22 cellular contexts compared by ENCODE assay signal in the genomic region with DNA sequence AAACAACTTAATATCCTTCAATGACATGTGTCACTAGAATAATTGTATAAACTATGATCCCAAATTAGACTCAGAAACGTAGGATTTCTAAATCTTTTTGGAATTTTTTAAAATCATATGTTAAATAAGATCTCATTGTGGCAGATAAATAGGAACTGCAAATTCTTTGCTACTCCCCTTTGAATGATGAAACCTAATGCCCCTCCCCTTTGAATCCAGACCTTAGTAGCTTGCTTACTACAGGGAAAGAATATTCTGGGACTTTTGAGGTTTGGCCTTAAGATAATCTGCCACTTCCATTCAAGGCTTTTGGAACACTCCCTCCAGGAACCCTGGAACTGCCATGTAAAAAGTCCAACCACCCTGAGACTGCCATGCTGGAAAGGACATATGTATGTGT. TPM values are rescaled to one million over a fixed set of nuclear protein-coding genes. Genes with fewer than 3 reads are reported as not detected.
DNase-seq lines count a peak whose midpoint lies in the region; ATAC-seq and TF ChIP-seq lines count a peak whose summit lies in the region.
"Had no signal": no experiment of that assay in that cellular context is flagged by ENCODE, and none has a peak within 500 bp of the region (broad histone marks: within the 10 kb centered on the region; RNA-seq: fewer than 3 reads in every experiment).

No MANE protein-coding gene starts in this region.

- H3K9me3 ChIP-seq in adipocyte (ENCODE audit: control insufficient read depth, low read length) (no peaks in the 10 kb centered on the region), skeletal muscle satellite cell (replicated peaks; ENCODE audit: low read length) (no peaks in the 10 kb centered on the region)
- H3K9me3 ChIP-seq: adrenal gland, BE2C, esophagus squamous epithelium, testis had no signal

- DNase-seq in H4 (ENCODE audit: low spot score) (peak; percentile 42), adipocyte (ENCODE audit: low read depth) (peak; percentile 38), fibroblast of the aortic adventitia (ENCODE audit: low read depth) (peak; percentile 50), NCI-H2029 treated with DMSO at 0.1 percent for 48 hours (lab: John Stamatoyannopoulos, UW) (no peak), mesothelial cell of epicardium (ENCODE audit: low spot score in 2 of 2, unreplicated experiment in 2 of 2) (no peak)
- DNase-seq: activated CD8-positive, alpha-beta memory T cell treated with anti-CD3 and anti-CD28 coated beads for 24 hours; BE2C; esophagus squamous epithelium; hypothalamus; KBM-7; midbrain; NCI-H1048; NCI-H526 treated with DMSO at 0.1 percent for 48 hours; testis had no signal

- H3K4me3 ChIP-seq in adipocyte (ENCODE audit: low read length): no peak overlapping the region
- H3K4me3 ChIP-seq in fibroblast of the aortic adventitia (ENCODE audit: low read depth, low read length): no peak overlapping the region
- no peak overlapping the region for H3K4me3 ChIP-seq in skeletal muscle satellite cell (ENCODE audit: low read length)
- H3K4me3 ChIP-seq: adrenal gland, cardiac muscle cell, esophagus squamous epithelium, testis had no signal

- H3K4me1 Mint-ChIP-seq in mesothelial cell of epicardium: peaks cover 2% of the 10 kb centered on the region

- H3K4me1 ChIP-seq in adipocyte (ENCODE audit: control insufficient read depth, insufficient read depth, low read length) (peaks cover 18% of the 10 kb centered on the region), skeletal muscle satellite cell (ENCODE audit: control insufficient read depth, insufficient read depth, low read length) (peaks cover 15% of the 10 kb centered on the region)
- H3K4me1 ChIP-seq: BE2C, testis had no signal

- TF ChIP-seq CTCF in fibroblast of the aortic adventitia (IDR thresholded peaks at IDR 0.05; ENCODE audit: insufficient read depth, low read length) (no peak), mesothelial cell of epicardium (IDR thresholded peaks at IDR 0.05; ENCODE audit: unreplicated experiment) (no peak)

- H3K9ac ChIP-seq in adipocyte (ENCODE audit: low read length) (peak overlapping the region; percentile 3), skeletal muscle satellite cell (ENCODE audit: low read depth, low read length) (peak overlapping the region; percentile 50)

- no peaks in the 10 kb centered on the region for H3K27me3 ChIP-seq in adipocyte (replicated peaks; ENCODE audit: control insufficient read depth, insufficient read depth, low read length)
- no peaks in the 10 kb centered on the region for H3K27me3 ChIP-seq in skeletal muscle satellite cell (ENCODE audit: control insufficient read depth, insufficient read depth, low read length)
- H3K27me3 ChIP-seq: adrenal gland, BE2C, cardiac muscle cell, esophagus squamous epithelium, testis had no signal

- H3K4me3 Mint-ChIP-seq in mesothelial cell of epicardium: no peak overlapping the region
- H3K4me3 Mint-ChIP-seq: activated T-helper 1 cell treated with anti-CD3 and anti-CD28 coated beads, Interleukin-12 subunit alpha, Interleukin-12 subunit beta, Interleukin-2, Interleukin-4 antibody, amounts not matched to agents 30 ng/mL and 10 ng/mL and 1 ng/mL, durations not matched to agents 14 hours and 24 hours and 36 hours; neural crest cell; T-helper 1 cell treated with Interleukin-12 subunit alpha and Interleukin-12 subunit beta and Interleukin-4 antibody, amounts not matched to agents 30 μg/mL and 1 μg/mL, for 36 hours had no signal

- peaks cover 25% of the 10 kb centered on the region for H3K36me3 Mint-ChIP-seq in mesothelial cell of epicardium

- H3K27ac Mint-ChIP-seq in mesothelial cell of epicardium: no peak overlapping the region
- H3K27ac Mint-ChIP-seq: activated T-helper 1 cell treated with anti-CD3 and anti-CD28 coated beads, Interleukin-12 subunit alpha, Interleukin-12 subunit beta, Interleukin-2, Interleukin-4 antibody, amounts not matched to agents 30 ng/mL and 10 ng/mL and 1 ng/mL, durations not matched to agents 14 hours and 24 hours and 36 hours; T-helper 1 cell treated with Interleukin-12 subunit alpha and Interleukin-12 subunit beta and Interleukin-4 antibody, amounts not matched to agents 30 μg/mL and 1 μg/mL, for 36 hours had no signal

- H3K4me2 ChIP-seq in skeletal muscle satellite cell (ENCODE audit: low read length): no peak overlapping the region

- no peaks in the 10 kb centered on the region for H3K9me3 Mint-ChIP-seq in mesothelial cell of epicardium
- H3K9me3 Mint-ChIP-seq: activated T-helper 1 cell treated with anti-CD3 and anti-CD28 coated beads, Interleukin-12 subunit alpha, Interleukin-12 subunit beta, Interleukin-2, Interleukin-4 antibody, amounts not matched to agents 30 ng/mL and 10 ng/mL and 1 ng/mL, durations not matched to agents 14 hours and 24 hours and 36 hours; neural crest cell; T-helper 1 cell treated with Interleukin-12 subunit alpha and Interleukin-12 subunit beta and Interleukin-4 antibody, amounts not matched to agents 30 μg/mL and 1 μg/mL, for 36 hours had no signal

- ATAC-seq in HG02759 (IDR thresholded peaks at IDR 0.05; ENCODE audit: unreplicated experiment): no peak
- no peak for ATAC-seq in HG03439 (IDR thresholded peaks at IDR 0.05; ENCODE audit: unreplicated experiment)

- H3K27me3 Mint-ChIP-seq in mesothelial cell of epicardium (ENCODE audit: low read depth): no peaks in the 10 kb centered on the region

- H3K36me3 ChIP-seq in adipocyte (ENCODE audit: control insufficient read depth, insufficient read depth, low read length, severe bottlenecking) (peaks cover 51% of the 10 kb centered on the region), skeletal muscle satellite cell (ENCODE audit: insufficient read depth, low read length) (peaks cover 18% of the 10 kb centered on the region)

RNA-seq across cellular contexts. Expression of gene TDP2, which starts 7.2 kb away (rescaled TPM):
- total RNA-seq in H4 (2014; rRNA removed; shearing (Covaris generic)): 38.1 and 51.0 TPM in 2 replicates
- 29.5 and 44.4 TPM in 2 replicates for total RNA-seq in fibroblast of the aortic adventitia (ENCODE audit: low replicate concordance)
- 21.4 and 26.6 TPM in 2 replicates for total RNA-seq in skeletal muscle satellite cell (2012; rRNA removed)
- 24.8 to 26.7 TPM (median 25.2 TPM) in 3 replicates for total RNA-seq in mesothelial cell of epicardium

RNA-seq across cellular contexts. Expression of gene ACOT13, which starts 7.3 kb away (rescaled TPM):
- 18.3 and 22.2 TPM in 2 replicates for total RNA-seq in H4 (2014; rRNA removed; shearing (Covaris generic))
- total RNA-seq in fibroblast of the aortic adventitia (ENCODE audit: low replicate concordance): 10.8 and 12.2 TPM in 2 replicates
- 6.3 and 6.6 TPM in 2 replicates for total RNA-seq in skeletal muscle satellite cell (2012; rRNA removed)
- total RNA-seq in mesothelial cell of epicardium: 18.7 to 19.8 TPM (median 19.1 TPM) in 3 replicates

RNA-seq across cellular contexts. Expression of gene KIAA0319, which starts 13.6 kb away (rescaled TPM):
- 2.0 TPM in 2 replicates for total RNA-seq in H4 (2014; rRNA removed; shearing (Covaris generic))
- total RNA-seq in fibroblast of the aortic adventitia (ENCODE audit: low replicate concordance) (0.09 TPM in 1 of 2 replicates, not detected in the other), mesothelial cell of epicardium (0.02 TPM in 1 of 3 replicates, not detected in the others)
- under 0.01 TPM in 1 of 2 replicates, not detected in the other for total RNA-seq in skeletal muscle satellite cell (2012; rRNA removed)
- total RNA-seq: activated T-helper 1 cell treated with anti-CD3 and anti-CD28 coated beads, Interleukin-12 subunit alpha, Interleukin-12 subunit beta, Interleukin-2, Interleukin-4 antibody, amounts not matched to agents 30 ng/mL and 10 ng/mL and 1 ng/mL, durations not matched to agents 14 hours and 24 hours and 36 hours had no signal

RNA-seq across cellular contexts. Expression of gene C6orf62, which starts 59.4 kb away (rescaled TPM):
- 115 and 120 TPM in 2 replicates for total RNA-seq in H4 (2014; rRNA removed; shearing (Covaris generic))
- total RNA-seq in fibroblast of the aortic adventitia (ENCODE audit: low replicate concordance) (121 and 246 TPM in 2 replicates), mesothelial cell of epicardium (60.5 to 61.9 TPM (median 61.0 TPM) in 3 replicates)
- total RNA-seq in skeletal muscle satellite cell (2012; rRNA removed): 90.4 and 118 TPM in 2 replicates

Comparison
In these comparisons a context has a peak if more than half of its experiments do, and no peak if none do; other contexts are left out.
1. DNase-seq: peak in H4 (single experiment), adipocyte (single experiment) and fibroblast of the aortic adventitia (single experiment); none in NCI-H2029 treated with DMSO at 0.1 percent for 48 hours (single experiment) and mesothelial cell of epicardium (0 of 2).